Comparison of ENCODE assay signal across 19 cellular contexts in genomic region chr2:233406865-233407264, GRCh38. TPM values are rescaled to one million over a fixed set of nuclear protein-coding genes. Genes with fewer than 3 reads are reported as not detected.
A peak's percentile ranks its signal among the peaks of the same experiment; 100 is the strongest.
DNase-seq lines count a peak whose midpoint lies in the region; ATAC-seq and TF ChIP-seq lines count a peak whose summit lies in the region.
"Had no signal": no experiment of that assay in that cellular context is flagged by ENCODE, and none has a peak within 500 bp of the region (broad histone marks: within the 10 kb centered on the region; RNA-seq: fewer than 3 reads in every experiment).

No MANE protein-coding gene starts in this region.

- no TSS peak for BruUV-seq in OCI-LY7 (replicated peaks; lab: Mats Ljungman, UMichigan)

- H3K4me3 Mint-ChIP-seq in activated CD4-positive, alpha-beta T cell treated with anti-CD3 and anti-CD28 coated beads, Interleukin-2, amount 10 ng/mL, durations not matched to agents 24 days and 14 days: no peak overlapping the region
- H3K4me3 Mint-ChIP-seq in CD8-positive, alpha-beta T cell: no peak overlapping the region
- H3K4me3 Mint-ChIP-seq in stimulated activated effector memory CD8-positive, alpha-beta T cell treated with anti-CD3 and anti-CD28 coated beads, Interleukin-12 subunit alpha, Interleukin-12 subunit beta, amount 100 ng/mL, for 72 hours: no peak overlapping the region

- peaks cover 7% of the 10 kb centered on the region for H3K9me3 Mint-ChIP-seq in activated CD4-positive, alpha-beta T cell treated with anti-CD3 and anti-CD28 coated beads, Interleukin-2, amount 10 ng/mL, durations not matched to agents 24 days and 14 days
- H3K9me3 Mint-ChIP-seq in CD8-positive, alpha-beta T cell: peaks cover 8% of the 10 kb centered on the region
- no peaks in the 10 kb centered on the region for H3K9me3 Mint-ChIP-seq in stimulated activated effector memory CD8-positive, alpha-beta T cell treated with anti-CD3 and anti-CD28 coated beads, Interleukin-12 subunit alpha, Interleukin-12 subunit beta, amount 100 ng/mL, for 72 hours

- H3K9me2 ChIP-seq in OCI-LY7 (ENCODE audit: insufficient read depth, low read length): no peaks in the 10 kb centered on the region

- no peak overlapping the region for H3K4me2 ChIP-seq in OCI-LY7 (ENCODE audit: low read length)
- H3K4me2 ChIP-seq: BLaER1 had no signal

- CTCF ChIA-PET in CD8-positive, alpha-beta T cell (lab: Charles Lee): interaction anchor here (0.6 to 20.8 kb wide), 4 partner anchors 9 to 53 kb away, joined by 3 to 847 read pairs (median 34); no protein-coding TSS in a partner anchor
- CTCF ChIA-PET in OCI-LY7 (lab: Charles Lee; ENCODE audit: unreplicated experiment): no interaction called here

- ATAC-seq in CD8-positive, alpha-beta T cell: no peak
- no peak for ATAC-seq in stimulated activated effector memory CD8-positive, alpha-beta T cell treated with anti-CD3 and anti-CD28 coated beads, Interleukin-12 subunit alpha, Interleukin-12 subunit beta, amount 100 ng/mL, for 72 hours
- no peak for ATAC-seq in HG02970 (IDR thresholded peaks at IDR 0.05; ENCODE audit: low FRiP score, unreplicated experiment)
- ATAC-seq: GM12878 had no signal

- peak overlapping the region; percentile 15 for H3K27ac Mint-ChIP-seq in activated CD4-positive, alpha-beta T cell treated with anti-CD3 and anti-CD28 coated beads, Interleukin-2, amount 10 ng/mL, durations not matched to agents 24 days and 14 days
- peak overlapping the region; percentile 71 for H3K27ac Mint-ChIP-seq in CD8-positive, alpha-beta T cell
- H3K27ac Mint-ChIP-seq in stimulated activated effector memory CD8-positive, alpha-beta T cell treated with anti-CD3 and anti-CD28 coated beads, Interleukin-12 subunit alpha, Interleukin-12 subunit beta, amount 100 ng/mL, for 72 hours: peak overlapping the region; percentile 7

- H3K27ac ChIP-seq in CD8-positive, alpha-beta T cell (ENCODE audit: low read depth, low read length): no peak overlapping the region
- peak overlapping the region; percentile 38 to 82 for H3K27ac ChIP-seq in ascending aorta
- H3K27ac ChIP-seq in OCI-LY7 (ENCODE audit: low read depth, low read length, poor library complexity, severe bottlenecking): no peak overlapping the region
- H3K27ac ChIP-seq in coronary artery: no peak overlapping the region
- H3K27ac ChIP-seq: 22Rv1, BLaER1, Peyer's patch had no signal

- no peak for DNase-seq in activated CD4-positive, alpha-beta T cell treated with anti-CD3 and anti-CD28 coated beads, Interleukin-2, amount 10 ng/mL, durations not matched to agents 24 days and 14 days
- DNase-seq in activated CD4-positive, alpha-beta T cell treated with anti-CD3 and anti-CD28 coated beads, Interleukin-2, amount 50 U/mL, for 1 hour: no peak
- DNase-seq in CD8-positive, alpha-beta T cell: no peak
- DNase-seq in ascending aorta (ENCODE audit: low spot score in 2 of 2) (no peak), OCI-LY7 (ENCODE audit: low spot score) (no peak), coronary artery (ENCODE audit: low spot score) (no peak)
- DNase-seq in stimulated activated effector memory CD8-positive, alpha-beta T cell treated with anti-CD3 and anti-CD28 coated beads, Interleukin-12 subunit alpha, Interleukin-12 subunit beta, amount 100 ng/mL, for 72 hours (ENCODE audit: low spot score in 2 of 2): no peak
- DNase-seq: Caco-2, H7, Kasumi-1, NCI-H1417, NCI-H2029 treated with DMSO at 0.1 percent for 48 hours, NCI-H510A treated with DMSO at 0.1 percent for 48 hours, SHP77 had no signal

- H4K20me1 ChIP-seq in OCI-LY7 (ENCODE audit: insufficient read depth, low read length): no peaks in the 10 kb centered on the region

- H3K4me1 ChIP-seq in CD8-positive, alpha-beta T cell (ENCODE audit: insufficient read depth, low read length): peaks cover 73% of the 10 kb centered on the region
- peaks cover 18 to 19% of the 10 kb centered on the region in 2 donors for H3K4me1 ChIP-seq in ascending aorta
- peaks cover 3% of the 10 kb centered on the region for H3K4me1 ChIP-seq in OCI-LY7 (ENCODE audit: insufficient read depth, low read length, poor library complexity, severe bottlenecking)

- H3K79me2 ChIP-seq in OCI-LY7 (ENCODE audit: insufficient read depth, low read depth, low read length): no peaks in the 10 kb centered on the region

- no peaks in the 10 kb centered on the region for H3K9me3 ChIP-seq in CD8-positive, alpha-beta T cell (ENCODE audit: low read length)
- H3K9me3 ChIP-seq in ascending aorta (peaks cover 0 to 9% of the 10 kb centered on the region in 2 donors), OCI-LY7 (ENCODE audit: low read length) (peaks cover 18% of the 10 kb centered on the region; the same call in 1 of the 2 replicates)
- H3K9me3 ChIP-seq: Caco-2, Peyer's patch had no signal

- peaks cover 7% of the 10 kb centered on the region for H3K36me3 ChIP-seq in CD8-positive, alpha-beta T cell (ENCODE audit: insufficient read depth, low read length)
- H3K36me3 ChIP-seq in ascending aorta (no peaks in the 10 kb centered on the region), OCI-LY7 (ENCODE audit: insufficient read depth, low read length) (peaks cover 58% of the 10 kb centered on the region)
- H3K36me3 ChIP-seq: Peyer's patch had no signal

- POLR2A ChIA-PET in CD8-positive, alpha-beta T cell (lab: Charles Lee): interaction anchor here (0.6 to 1.7 kb wide), 2 partner anchors 15 to 329 kb away, joined by 5 to 6 read pairs; no protein-coding TSS in a partner anchor
- POLR2A ChIA-PET in OCI-LY7 (lab: Charles Lee): no interaction called here

- peaks cover 37% of the 10 kb centered on the region for H3K4me1 Mint-ChIP-seq in activated CD4-positive, alpha-beta T cell treated with anti-CD3 and anti-CD28 coated beads, Interleukin-2, amount 10 ng/mL, durations not matched to agents 24 days and 14 days
- H3K4me1 Mint-ChIP-seq in CD8-positive, alpha-beta T cell (ENCODE audit: low read depth): peaks cover 83% of the 10 kb centered on the region
- peaks cover 47% of the 10 kb centered on the region for H3K4me1 Mint-ChIP-seq in stimulated activated effector memory CD8-positive, alpha-beta T cell treated with anti-CD3 and anti-CD28 coated beads, Interleukin-12 subunit alpha, Interleukin-12 subunit beta, amount 100 ng/mL, for 72 hours

- no peak for TF ChIP-seq CTCF in CD8-positive, alpha-beta T cell (IDR thresholded peaks at IDR 0.05)
- TF ChIP-seq CTCF in ascending aorta (IDR thresholded peaks at IDR 0.05) (no peak), OCI-LY7 (conservative IDR thresholded peaks at IDR 0.05; ENCODE audit: low read length) (no peak), coronary artery (IDR thresholded peaks at IDR 0.05) (no peak)

- peaks cover 37% of the 10 kb centered on the region for H3K36me3 Mint-ChIP-seq in activated CD4-positive, alpha-beta T cell treated with anti-CD3 and anti-CD28 coated beads, Interleukin-2, amount 10 ng/mL, durations not matched to agents 24 days and 14 days (ENCODE audit: low read depth)
- H3K36me3 Mint-ChIP-seq in CD8-positive, alpha-beta T cell: peaks cover 32% of the 10 kb centered on the region
- H3K36me3 Mint-ChIP-seq in stimulated activated effector memory CD8-positive, alpha-beta T cell treated with anti-CD3 and anti-CD28 coated beads, Interleukin-12 subunit alpha, Interleukin-12 subunit beta, amount 100 ng/mL, for 72 hours: peaks cover 37% of the 10 kb centered on the region

- no peak overlapping the region for H2AFZ ChIP-seq in OCI-LY7 (ENCODE audit: low read length)

- intact Hi-C loops in activated CD4-positive, alpha-beta T cell treated with anti-CD3 and anti-CD28 coated beads, Interleukin-2, amount 10 ng/mL, durations not matched to agents 24 days and 14 days (cut with micrococcal nuclease): no loop called here
- intact Hi-C loops in CD8-positive, alpha-beta T cell (cut with DNase I, micrococcal nuclease): no loop called here
- intact Hi-C loops in ascending aorta (cut with DNase I): loop anchor here (2.0 kb wide), 1 partner anchor 20 kb away; no protein-coding TSS in a partner anchor
- intact Hi-C loops in OCI-LY7 (cut with micrococcal nuclease; ENCODE audit: unreplicated experiment): no loop called here

- H3K4me3 ChIP-seq in CD8-positive, alpha-beta T cell (ENCODE audit: low read depth, low read length): no peak overlapping the region
- H3K4me3 ChIP-seq in ascending aorta (no peak overlapping the region), OCI-LY7 (ENCODE audit: low read depth, low read length, poor library complexity, severe bottlenecking) (no peak overlapping the region), coronary artery (no peak overlapping the region)
- H3K4me3 ChIP-seq: BLaER1, GM12878, Peyer's patch had no signal

- H3K27me3 Mint-ChIP-seq in activated CD4-positive, alpha-beta T cell treated with anti-CD3 and anti-CD28 coated beads, Interleukin-2, amount 10 ng/mL, durations not matched to agents 24 days and 14 days: no peaks in the 10 kb centered on the region
- H3K27me3 Mint-ChIP-seq in CD8-positive, alpha-beta T cell (ENCODE audit: low read depth): no peaks in the 10 kb centered on the region

- H3K27me3 ChIP-seq in CD8-positive, alpha-beta T cell (ENCODE audit: insufficient read depth, low read length): no peaks in the 10 kb centered on the region
- H3K27me3 ChIP-seq in ascending aorta: no peaks in the 10 kb centered on the region
- H3K27me3 ChIP-seq: BLaER1, Peyer's patch had no signal

RNA-seq across cellular contexts. Expression of gene DGKD, which starts 52.6 kb away (rescaled TPM):
- total RNA-seq in activated CD4-positive, alpha-beta T cell treated with anti-CD3 and anti-CD28 coated beads, Interleukin-2, amount 10 ng/mL, durations not matched to agents 24 days and 14 days: 49.1 and 52.8 TPM in 2 replicates
- total RNA-seq in CD8-positive, alpha-beta T cell: 100 to 1,000 TPM; 209 to 244 TPM
- total RNA-seq in ascending aorta: 28.3 TPM
- total RNA-seq in OCI-LY7 (2014; rRNA removed; shearing (Covaris generic)): 51.3 and 62.9 TPM in 2 replicates
- 271 and 305 TPM in 2 replicates for total RNA-seq in OCI-LY7 (2022)

Comparison
In these comparisons a context has a peak if more than half of its experiments do, and no peak if none do; other contexts are left out.
1. H3K27ac Mint-ChIP-seq: peak in every context shown above with its lines; median percentile 71 in CD8-positive, alpha-beta T cell; 15 in activated CD4-positive, alpha-beta T cell treated with anti-CD3 and anti-CD28 coated beads, Interleukin-2, amount 10 ng/mL, durations not matched to agents 24 days and 14 days; 7 in stimulated activated effector memory CD8-positive, alpha-beta T cell treated with anti-CD3 and anti-CD28 coated beads, Interleukin-12 subunit alpha, Interleukin-12 subunit beta, amount 100 ng/mL, for 72 hours.
2. H3K27ac ChIP-seq: peak in ascending aorta (2 of 2); none in CD8-positive, alpha-beta T cell (single experiment), OCI-LY7 (single experiment) and coronary artery (0 of 2).